ENCODE assay signal across 8 cellular contexts in genomic region chr12:71216725-71217579, GRCh38. TPM values are rescaled to one million over a fixed set of nuclear protein-coding genes. Genes with fewer than 3 reads are reported as not detected.
A peak's percentile ranks its signal among the peaks of the same experiment; 100 is the strongest.
DNase-seq lines count a peak whose midpoint lies in the region; ATAC-seq, FAIRE-seq and TF ChIP-seq lines count a peak whose summit lies in the region.

No MANE protein-coding gene starts in this region.

- H3K23ac ChIP-seq in H1 (ENCODE audit: insufficient read length) = no peak overlapping the region

- intact Hi-C loops in sigmoid colon (cut with DNase I) = no loop called here

- no peak overlapping the region for H2BK120ac ChIP-seq in H1 (replicated peaks; ENCODE audit: low read depth, low read length)

- TF ChIP-seq POLR2A in H1 (IDR thresholded peaks at IDR 0.05; ENCODE audit: control extremely low read depth in 1 of 2, low read depth in 2 of 2, low read length in 2 of 2) (no peak), sigmoid colon (IDR thresholded peaks at IDR 0.05) (no peak)

- H4K8ac ChIP-seq in H1 (ENCODE audit: extremely low read depth, insufficient read depth, low read length) = no peak overlapping the region

- peak; percentile 24 for FAIRE-seq in H1 (lab: Jason Lieb, UNC)

- no peak overlapping the region for H2BK15ac ChIP-seq in H1 (ENCODE audit: low read length)

- H3K9me3 ChIP-seq in H1 (ENCODE audit: insufficient read depth in 2 of 2, low read depth in 1 of 2, low read length in 1 of 2) (peaks cover 5 to 9% of the 10 kb centered on the region in 2 experiments; a peak in 3 of 4 replicates), sigmoid colon (no peaks in the 10 kb centered on the region)

- H4K20me1 ChIP-seq in H1 (replicated peaks in 1 of 2; ENCODE audit: control insufficient read depth in 1 of 2, insufficient read depth in 2 of 2, low read length in 2 of 2) = no peaks in the 10 kb centered on the region

- H3K36me3 ChIP-seq in H1 (ENCODE audit: control insufficient read depth in 2 of 4, insufficient read depth in 4 of 4, low read length in 3 of 4) = no peaks in the 10 kb centered on the region; a peak in 1 of 8 replicates
- no peaks in the 10 kb centered on the region for H3K36me3 ChIP-seq in sigmoid colon

- no peaks in the 10 kb centered on the region for H3K4me1 Mint-ChIP-seq in nephron progenitor cell

- no peaks in the 10 kb centered on the region for H3K9me3 Mint-ChIP-seq in nephron progenitor cell

- WGBS in H1 (ENCODE audit: extremely low coverage in 1 of 2, insufficient coverage in 1 of 2, insufficient read length in 1 of 2, insufficient replicate concordance in 2 of 2, low coverage in 1 of 2, low lambda C conversion rate in 2 of 2, missing lambda C conversion rate in 1 of 2), 2 experiments = 87% methylated on average over 4 of the region's 4 CpGs; no CpG with 5 or more reads in 1 of the 2 experiments
- WGBS in sigmoid colon, 2 donors = 5 to 43% methylated on average over 4 of the region's 4 CpGs

- H2BK20ac ChIP-seq in H1 (ENCODE audit: low read length) = peak overlapping the region; percentile 49; the same call in 1 of the 2 replicates

- H3K27ac Mint-ChIP-seq in nephron progenitor cell = no peak overlapping the region

- H2BK12ac ChIP-seq in H1 (ENCODE audit: low read depth, low read length) = peak overlapping the region; percentile 18; the same call in 1 of the 2 replicates

- H3K4me1 ChIP-seq in H1 (replicated peaks in 1 of 4; ENCODE audit: control insufficient read depth in 3 of 4, insufficient read depth in 4 of 4, low read length in 3 of 4) (peaks cover 0 to 12% (median 2%) of the 10 kb centered on the region in 4 experiments; a peak in 2 of 7 replicates), sigmoid colon (peaks cover 0 to 11% (median 5%) of the 10 kb centered on the region in 4 donors)

- H3K4me2 ChIP-seq in H1 (ENCODE audit: insufficient read depth in 1 of 2, low read depth in 2 of 2, low read length in 2 of 2) = no peak overlapping the region

- CTCF ChIA-PET in H1 (lab: Charles Lee; ENCODE audit: partially characterized antibody) = interaction anchor here (0.6 to 2.4 kb wide), 8 partner anchors 8 to 335 kb away, joined by 3 to 7 read pairs (median 4); no protein-coding TSS in a partner anchor

- peak; percentile 71 for ATAC-seq in HG03159 (IDR thresholded peaks at IDR 0.05; ENCODE audit: unreplicated experiment)
- ATAC-seq in HG03097 (IDR thresholded peaks at IDR 0.05; ENCODE audit: low FRiP score, unreplicated experiment) = no peak

- no peaks in the 10 kb centered on the region for H3K27me3 Mint-ChIP-seq in nephron progenitor cell (ENCODE audit: low read depth, poor library complexity)

- H3K18ac ChIP-seq in H1 (ENCODE audit: extremely low read depth, low read length) = no peak overlapping the region

- peak; percentile 66 to 74 for TF ChIP-seq RAD21 in H1 (IDR thresholded peaks at IDR 0.05 in 1 of 2, conservative IDR thresholded peaks at IDR 0.05 in 1 of 2; ENCODE audit: low read depth in 2 of 2, low read length in 2 of 2)

- TF ChIP-seq EP300 in H1 (IDR thresholded peaks at IDR 0.05; ENCODE audit: borderline replicate concordance in 1 of 2, low read depth in 2 of 2, low read length in 2 of 2) (no peak), sigmoid colon (IDR thresholded peaks at IDR 0.05) (no peak)

- H3K4me3 Mint-ChIP-seq in nephron progenitor cell = no peak overlapping the region

- H3K79me2 ChIP-seq in H1 (ENCODE audit: control insufficient read depth in 1 of 2, insufficient read depth in 2 of 2, low read length in 2 of 2) = no peaks in the 10 kb centered on the region

- peak overlapping the region; percentile 9; the same call in 1 of the 2 replicates for H2BK5ac ChIP-seq in H1 (ENCODE audit: low read depth, low read length)

- no peak overlapping the region for H4K5ac ChIP-seq in H1 (ENCODE audit: insufficient read length, low read depth, low read length)

- H3K27ac ChIP-seq in H1 (ENCODE audit: low read depth, low read length) = no peak overlapping the region
- no peak overlapping the region for H3K27ac ChIP-seq in sigmoid colon

- H3K4ac ChIP-seq in H1 (replicated peaks; ENCODE audit: insufficient read length, low read depth, low read length) = no peak overlapping the region

- no peaks in the 10 kb centered on the region for H3K36me3 Mint-ChIP-seq in nephron progenitor cell (ENCODE audit: low read depth)

- H3K27me3 ChIP-seq in H1 (replicated peaks in 1 of 4; ENCODE audit: control insufficient read depth in 3 of 4, extremely low read depth in 1 of 4, insufficient read depth in 3 of 4, low read length in 3 of 4) = peaks cover 0 to 1% (median 0%) of the 10 kb centered on the region in 4 experiments; a peak in 1 of 7 replicates
- H3K27me3 ChIP-seq in sigmoid colon = no peaks in the 10 kb centered on the region

- H3K56ac ChIP-seq in H1 (replicated peaks; ENCODE audit: insufficient read length, low read depth, low read length) = no peak overlapping the region

- TF ChIP-seq CTCF in H1 (IDR thresholded peaks at IDR 0.05; ENCODE audit: control extremely low read depth in 1 of 3, insufficient read depth in 1 of 3, low read depth in 1 of 3, low read length in 3 of 3) (peak in 2 of 3 experiments; percentile 41 to 51; a peak in 2 of 4 replicates), nephron progenitor cell (IDR thresholded peaks at IDR 0.05) (peak; percentile 36), sigmoid colon (IDR thresholded peaks at IDR 0.05) (peak in 1 of 4 experiments; percentile 20)

- no peak overlapping the region for H4K91ac ChIP-seq in H1 (replicated peaks; ENCODE audit: insufficient read length, low read length)

- H2AK5ac ChIP-seq in H1 (ENCODE audit: low read depth, low read length) = no peak overlapping the region

- H3K9ac ChIP-seq in H1 (replicated peaks in 1 of 4; ENCODE audit: extremely low read depth in 1 of 4, low read depth in 3 of 4, low read length in 3 of 4) = no peak overlapping the region

- H3K79me1 ChIP-seq in H1 (ENCODE audit: low read depth, low read length) = no peaks in the 10 kb centered on the region

- POLR2A ChIA-PET in H1 (lab: Charles Lee; ENCODE audit: partially characterized antibody) = no interaction called here

- H3K4me3 ChIP-seq in H1 (ENCODE audit: extremely low read depth in 1 of 4, insufficient read depth in 2 of 4, low read depth in 3 of 4, low read length in 4 of 4) (no peak overlapping the region), sigmoid colon (no peak overlapping the region)

- no peak overlapping the region for H3K14ac ChIP-seq in H1 (ENCODE audit: insufficient read length)

- H3K23me2 ChIP-seq in H1 (ENCODE audit: low read depth, low read length) = no peaks in the 10 kb centered on the region

- DNase-seq in DMS53 treated with DMSO at 0.1 percent for 48 hours (lab: John Stamatoyannopoulos, UW; ENCODE audit: unreplicated experiment) (peak; percentile 88), NCI-H82 treated with DMSO at 0.1 percent for 48 hours (lab: John Stamatoyannopoulos, UW; ENCODE audit: unreplicated experiment) (peak; percentile 51), H1 (ENCODE audit: low read depth in 1 of 2, low spot score in 2 of 2) (no peak), nephron progenitor cell (no peak), sigmoid colon (no peak)
- no peak for DNase-seq in activated T-cell treated with anti-CD3 and anti-CD28 coated beads, Interleukin-2, amount 50 U/mL, for 48 hours

- H2AFZ ChIP-seq in H1 (ENCODE audit: low read length) = no peak overlapping the region

TF ChIP-seq in H1, 55 proteins besides CTCF, POLR2A, EP300 and RAD21:
- TF ChIP-seq HDAC2 (IDR thresholded peaks at IDR 0.05; ENCODE audit: borderline replicate concordance in 1 of 2, low read depth in 2 of 2, low read length in 2 of 2) (0 out of 4 replicates have a peak, but pooled peaks of 1 of the 2 experiments have one; percentile 30), SIN3A (conservative IDR thresholded peaks at IDR 0.05 in 1 of 2, IDR thresholded peaks at IDR 0.05 in 1 of 2; ENCODE audit: low read depth in 1 of 2, low read length in 2 of 2) (no peak), EGR1 (IDR thresholded peaks at IDR 0.05; ENCODE audit: borderline replicate concordance, low read depth, low read length) (no peak)

RNA-seq across cellular contexts. Expression of gene TSPAN8, which starts 59.2 kb away (rescaled TPM):
- total RNA-seq in H1 (2021; fragmentation: NEBNext Ultra II Directional; extraction: Animal tissue kit (Norgen Biotek cat#: 25700)) = not detected in 2 replicates
- not detected in 2 replicates for polyA plus RNA-seq in H1 (2011; rRNA removed)
- polyA plus RNA-seq in H1 (2011; cell fraction: cytosol; rRNA removed) = not detected
- not detected for polyA plus RNA-seq in H1 (2011; cell fraction: nucleus; rRNA removed)
- not detected in 4 replicates for polyA plus RNA-seq in H1 (2012, experiment 1 of 2)
- not detected for polyA plus RNA-seq in H1 (2012, experiment 2 of 2)
- polyA plus RNA-seq in H1 (2013, experiment 1 of 2) = not detected
- 0.02 TPM for polyA plus RNA-seq in H1 (2013, experiment 2 of 2)
- not detected in 2 replicates for polyA minus RNA-seq in H1 (2011; rRNA and poly(A)+ RNA removed)
- not detected for polyA minus RNA-seq in H1 (2011; cell fraction: cytosol; rRNA and poly(A)+ RNA removed)
- not detected for polyA minus RNA-seq in H1 (2011; cell fraction: nucleus; rRNA and poly(A)+ RNA removed)
- 1 to 10 TPM; 1.3 to 5.0 (median 3.5) TPM for total RNA-seq in sigmoid colon
- polyA plus RNA-seq in sigmoid colon = 1,000 to 10,000 TPM in 1 of 3 donors, 100 to 1,000 TPM in 2; 590 to 1,609 (median 808) TPM

Comparison
In these comparisons a context has a peak if more than half of its experiments do, and no peak if none do; other contexts are left out.
1. DNase-seq: peak in DMS53 treated with DMSO at 0.1 percent for 48 hours (single experiment) and NCI-H82 treated with DMSO at 0.1 percent for 48 hours (single experiment); none in H1 (0 of 2), nephron progenitor cell (single experiment), sigmoid colon (single experiment) and activated T-cell treated with anti-CD3 and anti-CD28 coated beads, Interleukin-2, amount 50 U/mL, for 48 hours (0 of 2).